24 cellular contexts compared by ENCODE assay signal in the genomic region with DNA sequence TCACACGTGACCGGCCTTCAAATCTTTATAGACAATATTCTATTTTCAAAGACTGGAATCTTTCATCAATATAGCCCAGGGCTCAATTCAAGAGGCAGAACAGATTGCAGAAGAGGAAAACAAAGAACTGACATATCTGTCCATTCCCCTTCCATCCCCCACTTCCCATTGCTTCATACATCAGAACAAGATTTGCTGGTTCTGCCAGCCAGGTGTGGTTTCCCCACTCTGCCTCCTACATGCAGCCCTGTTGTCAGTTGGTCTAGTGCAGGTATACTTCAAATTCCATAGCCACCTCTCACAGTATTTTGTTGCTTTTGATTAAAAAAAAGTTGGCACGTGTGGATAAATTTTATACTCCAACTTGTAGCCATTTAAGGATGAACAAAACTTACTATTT.
"Had no signal": no experiment of that assay in that cellular context is flagged by ENCODE, and none has a peak within 500 bp of the region (broad histone marks: within the 10 kb centered on the region; RNA-seq: fewer than 3 reads in every experiment).

No MANE protein-coding gene starts in this region.

- H3K4me1 Mint-ChIP-seq: mesothelial cell of epicardium had no signal

- H3K27ac ChIP-seq: cardiac muscle cell, left ventricle myocardium inferior, prostate gland, right atrium auricular region, spleen, thoracic aorta, VCaP had no signal

- H3K27ac Mint-ChIP-seq: activated CD4-positive, alpha-beta memory T cell treated with anti-CD3 and anti-CD28 coated beads, Interleukin-2, amount 10 ng/mL, durations not matched to agents 7 days and 5 days; activated CD4-positive, alpha-beta T cell treated with anti-CD3 and anti-CD28 coated beads, Interleukin-2, amount 10 ng/mL, durations not matched to agents 24 days and 14 days; activated naive CD4-positive, alpha-beta T cell treated with anti-CD3 and anti-CD28 coated beads, Interleukin-2, amount 10 ng/mL, durations not matched to agents 7 days and 5 days; activated T-cell treated with anti-CD3 and anti-CD28 coated beads, Interleukin-2, amount 50 U/mL, for 72 hours; mesothelial cell of epicardium; natural killer cell had no signal

- H3K4me3 Mint-ChIP-seq: activated CD4-positive, alpha-beta memory T cell treated with anti-CD3 and anti-CD28 coated beads, Interleukin-2, amount 10 ng/mL, durations not matched to agents 7 days and 5 days; activated CD4-positive, alpha-beta T cell treated with anti-CD3 and anti-CD28 coated beads, Interleukin-2, amount 10 ng/mL, durations not matched to agents 24 days and 14 days; activated naive CD4-positive, alpha-beta T cell treated with anti-CD3 and anti-CD28 coated beads, Interleukin-2, amount 10 ng/mL, durations not matched to agents 7 days and 5 days; activated T-cell treated with anti-CD3 and anti-CD28 coated beads, Interleukin-2, amount 50 U/mL, for 72 hours; mesothelial cell of epicardium; natural killer cell had no signal

- H3K36me3 Mint-ChIP-seq: activated naive CD4-positive, alpha-beta T cell treated with anti-CD3 and anti-CD28 coated beads, Interleukin-2, amount 10 ng/mL, durations not matched to agents 7 days and 5 days; mesothelial cell of epicardium; natural killer cell had no signal

- H3K9me3 ChIP-seq: left ventricle myocardium inferior, prostate gland, right atrium auricular region, spleen, thoracic aorta had no signal

- H3K9me3 Mint-ChIP-seq: activated CD4-positive, alpha-beta memory T cell treated with anti-CD3 and anti-CD28 coated beads, Interleukin-2, amount 10 ng/mL, durations not matched to agents 7 days and 5 days; activated naive CD4-positive, alpha-beta T cell treated with anti-CD3 and anti-CD28 coated beads, Interleukin-2, amount 10 ng/mL, durations not matched to agents 7 days and 5 days; activated T-cell treated with anti-CD3 and anti-CD28 coated beads, Interleukin-2, amount 50 U/mL, for 72 hours had no signal

- DNase-seq: activated CD4-positive, alpha-beta memory T cell treated with anti-CD3 and anti-CD28 coated beads, Interleukin-2, amount 10 ng/mL, durations not matched to agents 7 days and 5 days; activated CD4-positive, alpha-beta T cell treated with anti-CD3 and anti-CD28 coated beads, Interleukin-2, amount 10 ng/mL, durations not matched to agents 24 days and 14 days; activated effector memory CD4-positive, alpha-beta T cell treated with Interleukin-2 at 50 U/mL for 16 hours; activated naive CD4-positive, alpha-beta T cell treated with anti-CD3 and anti-CD28 coated beads, Interleukin-2, amount 10 ng/mL, durations not matched to agents 7 days and 5 days; activated T-cell treated with anti-CD3 and anti-CD28 coated beads, Interleukin-2, amount 50 U/mL, for 72 hours; amygdala; cortex of kidney; erythroblast; glutamatergic neuron; hippocampal formation; left ventricle myocardium inferior; natural killer cell; spleen; stimulated activated CD4-positive, alpha-beta T cell treated with anti-CD3 and anti-CD28 coated beads, Interleukin-4, amount 100 ng/mL, for 1 hour; stimulated activated naive CD4-positive, alpha-beta T cell treated with Interleukin-2 at 50 U/mL for 16 hours had no signal

- H3K36me3 ChIP-seq: cardiac muscle cell, left ventricle myocardium inferior, prostate gland, right atrium auricular region, spleen, thoracic aorta had no signal

- H3K4me1 ChIP-seq: left ventricle myocardium inferior, prostate gland, right atrium auricular region, spleen had no signal

- H3K4me3 ChIP-seq: cardiac muscle cell, left ventricle myocardium inferior, prostate gland, right atrium auricular region, spleen, thoracic aorta had no signal

- ATAC-seq: activated CD4-positive, CD25-positive, alpha-beta regulatory T cell treated with anti-CD3 and anti-CD28 coated beads, Interleukin-2, amount 50 U/mL, for 24 hours; activated T-cell treated with anti-CD3 and anti-CD28 coated beads, Interleukin-2, amount 50 U/mL, for 72 hours; natural killer cell had no signal

- H3K27me3 ChIP-seq: cardiac muscle cell, right atrium auricular region, spleen had no signal

- FAIRE-seq: frontal cortex, urothelium cell line had no signal
